Comparison of ENCODE assay signal across 8 cellular contexts in the genomic region with DNA sequence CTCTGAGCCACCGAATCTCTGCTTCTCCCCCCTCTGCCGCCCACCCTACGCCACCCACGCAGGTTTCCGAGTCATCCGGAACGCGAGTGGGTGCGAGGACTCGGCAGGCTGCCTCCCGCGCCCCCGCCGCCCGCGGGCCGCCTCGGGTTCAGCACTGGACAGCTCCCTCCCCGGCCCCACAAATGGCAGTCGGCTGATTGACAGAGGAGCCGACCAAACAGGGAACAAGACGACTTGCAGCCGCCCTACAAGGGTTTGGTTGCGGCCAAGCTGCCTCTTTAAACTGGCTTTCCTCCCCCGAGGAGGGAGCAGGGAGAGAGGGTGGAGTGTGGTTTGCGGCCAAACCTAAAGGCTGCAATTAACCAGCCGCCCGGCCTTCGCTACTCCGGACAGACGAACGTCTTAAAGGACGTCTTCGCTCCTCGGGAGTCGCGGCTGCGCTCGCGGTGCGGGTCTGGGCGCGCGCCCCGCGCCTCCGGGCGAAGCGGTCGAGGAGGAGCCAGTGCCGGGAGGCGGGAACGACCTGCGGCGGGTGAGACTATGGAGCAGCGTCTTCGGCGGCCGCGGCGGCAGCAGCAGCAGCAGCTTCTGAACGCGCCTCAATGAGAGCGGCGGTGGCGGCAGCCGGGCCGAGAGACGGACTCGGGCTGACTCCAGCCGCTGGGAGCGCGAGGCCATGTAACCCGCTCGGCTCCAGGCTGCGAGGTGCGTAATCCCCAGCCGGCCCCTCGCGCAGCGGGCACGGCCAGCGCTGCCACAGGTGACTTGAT. TPM values are rescaled to one million over a fixed set of nuclear protein-coding genes. Genes with fewer than 3 reads are reported as not detected.
A peak's percentile ranks its signal among the peaks of the same experiment; 100 is the strongest.
DNase-seq lines count a peak whose midpoint lies in the region; ATAC-seq, FAIRE-seq and TF ChIP-seq lines count a peak whose summit lies in the region.

A gene with protein sequence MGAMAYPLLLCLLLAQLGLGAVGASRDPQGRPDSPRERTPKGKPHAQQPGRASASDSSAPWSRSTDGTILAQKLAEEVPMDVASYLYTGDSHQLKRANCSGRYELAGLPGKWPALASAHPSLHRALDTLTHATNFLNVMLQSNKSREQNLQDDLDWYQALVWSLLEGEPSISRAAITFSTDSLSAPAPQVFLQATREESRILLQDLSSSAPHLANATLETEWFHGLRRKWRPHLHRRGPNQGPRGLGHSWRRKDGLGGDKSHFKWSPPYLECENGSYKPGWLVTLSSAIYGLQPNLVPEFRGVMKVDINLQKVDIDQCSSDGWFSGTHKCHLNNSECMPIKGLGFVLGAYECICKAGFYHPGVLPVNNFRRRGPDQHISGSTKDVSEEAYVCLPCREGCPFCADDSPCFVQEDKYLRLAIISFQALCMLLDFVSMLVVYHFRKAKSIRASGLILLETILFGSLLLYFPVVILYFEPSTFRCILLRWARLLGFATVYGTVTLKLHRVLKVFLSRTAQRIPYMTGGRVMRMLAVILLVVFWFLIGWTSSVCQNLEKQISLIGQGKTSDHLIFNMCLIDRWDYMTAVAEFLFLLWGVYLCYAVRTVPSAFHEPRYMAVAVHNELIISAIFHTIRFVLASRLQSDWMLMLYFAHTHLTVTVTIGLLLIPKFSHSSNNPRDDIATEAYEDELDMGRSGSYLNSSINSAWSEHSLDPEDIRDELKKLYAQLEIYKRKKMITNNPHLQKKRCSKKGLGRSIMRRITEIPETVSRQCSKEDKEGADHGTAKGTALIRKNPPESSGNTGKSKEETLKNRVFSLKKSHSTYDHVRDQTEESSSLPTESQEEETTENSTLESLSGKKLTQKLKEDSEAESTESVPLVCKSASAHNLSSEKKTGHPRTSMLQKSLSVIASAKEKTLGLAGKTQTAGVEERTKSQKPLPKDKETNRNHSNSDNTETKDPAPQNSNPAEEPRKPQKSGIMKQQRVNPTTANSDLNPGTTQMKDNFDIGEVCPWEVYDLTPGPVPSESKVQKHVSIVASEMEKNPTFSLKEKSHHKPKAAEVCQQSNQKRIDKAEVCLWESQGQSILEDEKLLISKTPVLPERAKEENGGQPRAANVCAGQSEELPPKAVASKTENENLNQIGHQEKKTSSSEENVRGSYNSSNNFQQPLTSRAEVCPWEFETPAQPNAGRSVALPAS (N-terminal part only) (plus strand): TSS at position 541 of the 770 bp plus-strand sequence. CDS start 420 bp downstream, outside the sequence.

- H4K20me1 ChIP-seq in endothelial cell of umbilical vein (replicated peaks; ENCODE audit: control insufficient read depth, extremely low read depth, insufficient read depth, low read length) = no peaks in the 10 kb centered on the region

- H3K4me2 ChIP-seq in endothelial cell of umbilical vein (ENCODE audit: insufficient read depth, low read length) = peak within 1 kb of the TSS; percentile 77

- H3K4me1 Mint-ChIP-seq in CD8-positive, alpha-beta T cell (ENCODE audit: low read depth) = peaks cover 9% of the 10 kb centered on the region
- no peaks in the 10 kb centered on the region for H3K4me1 Mint-ChIP-seq in HFFc6 (ENCODE audit: low read depth)

- POLR2A ChIA-PET in CD8-positive, alpha-beta T cell (lab: Charles Lee) = no interaction called here
- POLR2A ChIA-PET in endothelial cell of umbilical vein (lab: Charles Lee) = no interaction called here

- no peak within 1 kb of the TSS for H3K27ac Mint-ChIP-seq in CD8-positive, alpha-beta T cell
- H3K27ac Mint-ChIP-seq in HFFc6 = no peak within 1 kb of the TSS

- CTCF ChIA-PET in CD8-positive, alpha-beta T cell (lab: Charles Lee) = no interaction called here
- CTCF ChIA-PET in endothelial cell of umbilical vein (lab: Charles Lee) = interaction anchor here (0.6 to 1.3 kb wide), 4 partner anchors 8 to 1677 kb away, joined by 3 read pairs; no protein-coding TSS in a partner anchor

- peak; percentile 59 for ATAC-seq in CD8-positive, alpha-beta T cell
- no peak for ATAC-seq in GM19351 (IDR thresholded peaks at IDR 0.05; ENCODE audit: unreplicated experiment)

- intact Hi-C loops in CD8-positive, alpha-beta T cell (cut with DNase I, micrococcal nuclease) = no loop called here
- intact Hi-C loops in endothelial cell of umbilical vein (cut with micrococcal nuclease) = no loop called here

- no peak within 1 kb of the TSS for H3K9ac ChIP-seq in endothelial cell of umbilical vein (replicated peaks; ENCODE audit: extremely low read depth, insufficient read depth, low read length)

- peak; percentile 9 to 64 (median 29) for DNase-seq in CD8-positive, alpha-beta T cell
- DNase-seq in HFFc6 (peak; percentile 34), NCI-H460 (ENCODE audit: extremely low read depth, low read depth) (peak; percentile 86), endothelial cell of umbilical vein (ENCODE audit: low read depth, low spot score) (peak; percentile 86), lung microvascular endothelial cell (ENCODE audit: low read depth in 2 of 2) (peak; percentile 90 to 91)
- DNase-seq in activated CD8-positive, alpha-beta memory T cell treated with anti-CD3 and anti-CD28 coated beads, Interleukin-2, amount 50 U/mL, for 48 hours = peak; percentile 76
- peak; percentile 32 to 37 for DNase-seq in stimulated activated CD4-positive, alpha-beta T cell treated with anti-CD3 and anti-CD28 coated beads, Interleukin-4, amount 100 ng/mL, for 48 hours (ENCODE audit: low read depth in 2 of 2)

- dilution Hi-C loops in endothelial cell of umbilical vein (cut with MboI; ENCODE audit: extremely low pct_ligation_motif_present, low sequenced_read_pairs) = no loop called here

- H3K79me2 ChIP-seq in endothelial cell of umbilical vein (ENCODE audit: control insufficient read depth, insufficient read depth, low read length) = no peaks in the 10 kb centered on the region

- no peak for TF ChIP-seq CTCF in CD8-positive, alpha-beta T cell (IDR thresholded peaks at IDR 0.05)
- TF ChIP-seq CTCF in HFFc6 (IDR thresholded peaks at IDR 0.05) = no peak
- no peak for TF ChIP-seq CTCF in endothelial cell of umbilical vein (IDR thresholded peaks at IDR 0.05; ENCODE audit: extremely low read depth in 1 of 2, insufficient read depth in 1 of 2, low read depth in 1 of 2, low read length in 2 of 2)

- peaks cover 2% of the 10 kb centered on the region for H3K36me3 Mint-ChIP-seq in CD8-positive, alpha-beta T cell
- H3K36me3 Mint-ChIP-seq in HFFc6 (ENCODE audit: low read depth) = no peaks in the 10 kb centered on the region

- H3K27me3 Mint-ChIP-seq in CD8-positive, alpha-beta T cell (ENCODE audit: low read depth) = peaks cover 54% of the 10 kb centered on the region
- H3K27me3 Mint-ChIP-seq in HFFc6 (ENCODE audit: insufficient read depth) = no peaks in the 10 kb centered on the region; the same call in 1 of the 2 replicates

- H3K4me1 ChIP-seq in CD8-positive, alpha-beta T cell (ENCODE audit: insufficient read depth, low read length) = peaks cover 9% of the 10 kb centered on the region
- peaks cover 4% of the 10 kb centered on the region for H3K4me1 ChIP-seq in endothelial cell of umbilical vein (ENCODE audit: control insufficient read depth, extremely low read depth, insufficient read depth, low read length)

- peaks cover 10% of the 10 kb centered on the region for H3K27me3 ChIP-seq in CD8-positive, alpha-beta T cell (ENCODE audit: insufficient read depth, low read length)
- H3K27me3 ChIP-seq in endothelial cell of umbilical vein (ENCODE audit: control insufficient read depth in 2 of 2, insufficient read depth in 2 of 2, low read length in 2 of 2) = peaks cover 24 to 38% of the 10 kb centered on the region in 2 experiments

- peak within 1 kb of the TSS; percentile 96 for H2AFZ ChIP-seq in endothelial cell of umbilical vein (ENCODE audit: low read depth, low read length)

- BruUV-seq in endothelial cell of umbilical vein (replicated peaks; lab: Mats Ljungman, UMichigan) = no TSS peak

- H3K36me3 ChIP-seq in CD8-positive, alpha-beta T cell (ENCODE audit: insufficient read depth, low read length) = no peaks in the 10 kb centered on the region
- no peaks in the 10 kb centered on the region for H3K36me3 ChIP-seq in endothelial cell of umbilical vein (ENCODE audit: control insufficient read depth in 2 of 2, extremely low read depth in 1 of 2, insufficient read depth in 2 of 2, low read length in 2 of 2)

- no peaks in the 10 kb centered on the region for H3K9me3 ChIP-seq in CD8-positive, alpha-beta T cell (ENCODE audit: low read length)
- H3K9me3 ChIP-seq in endothelial cell of umbilical vein (replicated peaks; ENCODE audit: control insufficient read depth, insufficient read depth, low read length) = no peaks in the 10 kb centered on the region

- no peak within 1 kb of the TSS for H3K27ac ChIP-seq in CD8-positive, alpha-beta T cell (ENCODE audit: low read depth, low read length)
- no peak within 1 kb of the TSS for H3K27ac ChIP-seq in endothelial cell of umbilical vein (ENCODE audit: insufficient read depth, low read depth, low read length)

- H3K4me3 ChIP-seq in CD8-positive, alpha-beta T cell (ENCODE audit: low read depth, low read length) = peak within 1 kb of the TSS; percentile 30
- peak within 1 kb of the TSS; percentile 33 to 46 (median 38) for H3K4me3 ChIP-seq in endothelial cell of umbilical vein (replicated peaks in 1 of 3; ENCODE audit: insufficient read depth in 1 of 3, low read depth in 1 of 3, low read length in 3 of 3)

- no peak for TF ChIP-seq POLR2A in endothelial cell of umbilical vein (IDR thresholded peaks at IDR 0.05; ENCODE audit: low read depth, low read length)

- peak within 1 kb of the TSS; percentile 9 for H3K4me3 Mint-ChIP-seq in CD8-positive, alpha-beta T cell
- H3K4me3 Mint-ChIP-seq in HFFc6 = no peak within 1 kb of the TSS

- FAIRE-seq in endothelial cell of umbilical vein (lab: Jason Lieb, UNC) = peak; percentile 82

- H3K9me1 ChIP-seq in endothelial cell of umbilical vein (replicated peaks; ENCODE audit: control insufficient read depth, extremely low read depth, insufficient read depth, low read length) = no peaks in the 10 kb centered on the region

- peaks cover 4% of the 10 kb centered on the region for H3K9me3 Mint-ChIP-seq in CD8-positive, alpha-beta T cell
- H3K9me3 Mint-ChIP-seq in HFFc6 = peaks cover 8% of the 10 kb centered on the region

RNA-seq across cellular contexts. Expression of the gene that starts here (rescaled TPM):
- total RNA-seq in CD8-positive, alpha-beta T cell = not detected
- total RNA-seq in HFFc6 (2021; fragmentation: NEBNext Ultra II Directional; extraction: Animal tissue kit (Norgen Biotek cat#: 25700)) = not detected
- 0.02 and 0.06 TPM in 2 replicates for total RNA-seq in NCI-H460 (2014; rRNA removed; shearing (Covaris generic))
- polyA plus RNA-seq in NCI-H460 (2014; cell fraction: nucleus; rRNA removed) = not detected in 2 replicates
- not detected in 2 replicates for total RNA-seq in endothelial cell of umbilical vein
- not detected in 2 replicates for polyA plus RNA-seq in endothelial cell of umbilical vein
- not detected in 2 replicates for polyA plus RNA-seq in endothelial cell of umbilical vein (2011; cell fraction: cytosol; rRNA removed)
- polyA plus RNA-seq in endothelial cell of umbilical vein (2011; cell fraction: nucleus; rRNA removed) = not detected in 2 replicates
- polyA plus RNA-seq in endothelial cell of umbilical vein (2012) = 0.04 TPM in 1 of 2 replicates, not detected in the other
- polyA minus RNA-seq in endothelial cell of umbilical vein = not detected in 2 replicates
- polyA minus RNA-seq in endothelial cell of umbilical vein (2011; cell fraction: cytosol; rRNA and poly(A)+ RNA removed) = not detected
- not detected in 2 replicates for polyA minus RNA-seq in endothelial cell of umbilical vein (2011; cell fraction: nucleus; rRNA and poly(A)+ RNA removed)
- not detected in 2 replicates for total RNA-seq in lung microvascular endothelial cell

Comparison
In these comparisons a context has a peak if more than half of its experiments do, and no peak if none do; other contexts are left out.
1. Peak in DNase-seq, ATAC-seq and H3K4me3 ChIP-seq in CD8-positive, alpha-beta T cell; RNA of the gene not detected or under 1 TPM.
2. Peak in DNase-seq in HFFc6; RNA of the gene not detected or under 1 TPM.
3. Peak in DNase-seq in NCI-H460; RNA of the gene not detected or under 1 TPM.
4. Peak in DNase-seq, H3K4me3 ChIP-seq and H3K4me2 ChIP-seq in endothelial cell of umbilical vein; RNA of the gene not detected or under 1 TPM.
5. Peak in DNase-seq in lung microvascular endothelial cell; RNA of the gene not detected or under 1 TPM.
6. DNase-seq: peak in every context shown above with its lines; median percentile 90 in lung microvascular endothelial cell; 86 in NCI-H460; 86 in endothelial cell of umbilical vein; 76 in activated CD8-positive, alpha-beta memory T cell treated with anti-CD3 and anti-CD28 coated beads, Interleukin-2, amount 50 U/mL, for 48 hours; 34 in stimulated activated CD4-positive, alpha-beta T cell treated with anti-CD3 and anti-CD28 coated beads, Interleukin-4, amount 100 ng/mL, for 48 hours; 34 in HFFc6; 29 in CD8-positive, alpha-beta T cell.